Comparison of ENCODE assay signal across 19 cellular contexts in the genomic region with DNA sequence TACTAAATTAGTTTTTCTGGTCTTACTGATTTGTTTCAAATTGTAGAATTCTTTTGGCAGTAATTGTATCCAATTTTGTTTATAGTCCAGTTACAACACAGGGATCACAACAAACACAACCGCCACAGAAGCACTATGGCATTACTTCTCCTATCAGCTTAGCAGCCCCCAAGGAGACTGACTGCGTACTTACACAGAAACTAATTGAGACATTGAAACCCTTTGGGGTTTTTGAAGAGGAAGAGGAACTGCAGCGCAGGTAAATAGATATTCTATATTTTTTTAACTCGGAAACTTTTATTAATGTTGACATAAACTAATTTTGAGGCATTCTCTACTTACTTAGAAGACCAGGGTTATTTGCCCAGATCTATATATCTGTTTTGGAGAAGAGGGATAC.
DNase-seq lines count a peak whose midpoint lies in the region; ATAC-seq and TF ChIP-seq lines count a peak whose summit lies in the region.
"Had no signal": no experiment of that assay in that cellular context is flagged by ENCODE, and none has a peak within 500 bp of the region (broad histone marks: within the 10 kb centered on the region; RNA-seq: fewer than 3 reads in every experiment).

No MANE protein-coding gene starts in this region.

- H3K27me3 Mint-ChIP-seq in nephron progenitor cell (ENCODE audit: low read depth, poor library complexity): no peaks in the 10 kb centered on the region
- H3K27me3 Mint-ChIP-seq: effector memory CD8-positive, alpha-beta T cell had no signal

- DNase-seq in nephron progenitor cell: no peak
- no peak for DNase-seq in activated CD8-positive, alpha-beta memory T cell treated with anti-CD3 and anti-CD28 coated beads, Interleukin-2, amount 50 U/mL, for 48 hours
- no peak for DNase-seq in SW480 (ENCODE audit: low spot score)
- DNase-seq in AG08396 (ENCODE audit: low spot score): no peak
- DNase-seq: adrenal gland; COR-L47; effector memory CD8-positive, alpha-beta T cell; mesendoderm; NCI-H2029; NCI-H510A; Right ventricle myocardium superior; stimulated activated CD4-positive, alpha-beta T cell treated with anti-CD3 and anti-CD28 coated beads, Interleukin-12 subunit alpha, Interleukin-12 subunit beta, amount 100 ng/mL, for 4 hours; stimulated activated naive CD4-positive, alpha-beta T cell had no signal

- peaks cover 5% of the 10 kb centered on the region for H3K4me1 Mint-ChIP-seq in nephron progenitor cell

- H3K4me3 Mint-ChIP-seq in nephron progenitor cell: no peak overlapping the region
- H3K4me3 Mint-ChIP-seq: effector memory CD8-positive, alpha-beta T cell; T-helper 1 cell treated with Interleukin-12 subunit alpha and Interleukin-12 subunit beta and Interleukin-4 antibody, amounts not matched to agents 30 μg/mL and 1 μg/mL, for 36 hours had no signal

- peak overlapping the region; percentile 66 for H3K27ac Mint-ChIP-seq in nephron progenitor cell
- H3K27ac Mint-ChIP-seq: activated T-helper 2 cell treated with anti-CD3 and anti-CD28 coated beads, Interferon-gamma antibody, Interleukin-2, Interleukin-4, amounts not matched to agents 10 μg/mL and 5 μg/mL and 100 μg/mL, durations not matched to agents 14 hours and 24 hours and 36 hours; T-helper 1 cell treated with Interleukin-12 subunit alpha and Interleukin-12 subunit beta and Interleukin-4 antibody, amounts not matched to agents 30 μg/mL and 1 μg/mL, for 36 hours had no signal

- H3K36me3 Mint-ChIP-seq in nephron progenitor cell (ENCODE audit: low read depth): peaks cover 42% of the 10 kb centered on the region

- ATAC-seq in GM18517 (IDR thresholded peaks at IDR 0.05; ENCODE audit: unreplicated experiment) (peak; percentile 52), GM21367 (IDR thresholded peaks at IDR 0.05; ENCODE audit: unreplicated experiment) (peak; percentile 71), HG03159 (IDR thresholded peaks at IDR 0.05; ENCODE audit: unreplicated experiment) (peak; percentile 66), HG02852 (IDR thresholded peaks at IDR 0.05; ENCODE audit: unreplicated experiment) (no peak)
- ATAC-seq: effector memory CD8-positive, alpha-beta T cell had no signal

- no peak for TF ChIP-seq CTCF in nephron progenitor cell (IDR thresholded peaks at IDR 0.05)

- H3K9me3 Mint-ChIP-seq in nephron progenitor cell: no peaks in the 10 kb centered on the region
- H3K9me3 Mint-ChIP-seq: activated T-helper 2 cell treated with anti-CD3 and anti-CD28 coated beads, Interferon-gamma antibody, Interleukin-2, Interleukin-4, amounts not matched to agents 10 μg/mL and 5 μg/mL and 100 μg/mL, durations not matched to agents 14 hours and 24 hours and 36 hours; effector memory CD8-positive, alpha-beta T cell; T-helper 1 cell treated with Interleukin-12 subunit alpha and Interleukin-12 subunit beta and Interleukin-4 antibody, amounts not matched to agents 30 μg/mL and 1 μg/mL, for 36 hours had no signal
